Comparison of ENCODE assay signal across 18 cellular contexts in the genomic region with DNA sequence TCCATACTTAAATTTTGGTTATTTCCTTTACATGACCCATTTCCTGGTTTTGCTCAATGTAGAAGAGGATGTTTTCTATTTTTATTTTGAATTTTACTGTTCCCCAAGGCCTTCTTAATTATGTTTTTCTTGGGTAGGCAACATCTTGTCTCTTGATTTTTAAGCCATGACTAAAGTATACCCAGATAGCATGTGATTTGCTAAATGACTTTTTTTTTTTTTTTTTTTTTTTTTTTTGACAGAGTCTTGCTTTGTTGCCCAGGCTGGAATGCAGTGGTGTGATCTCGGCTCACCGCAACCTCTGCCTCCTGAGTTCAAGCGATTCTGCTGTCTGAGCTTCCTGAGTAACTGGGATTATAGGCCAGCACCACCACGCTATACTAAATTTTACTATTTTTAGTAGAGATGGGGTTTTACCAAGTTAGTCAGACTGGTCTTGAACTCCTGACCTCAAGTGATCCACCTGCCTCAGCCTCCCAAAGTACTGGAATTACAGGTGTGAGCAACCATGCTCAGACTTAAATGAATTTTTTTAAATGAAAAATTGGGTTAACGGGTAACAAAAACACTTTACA.
"Had no signal": no experiment of that assay in that cellular context is flagged by ENCODE, and none has a peak within 500 bp of the region (broad histone marks: within the 10 kb centered on the region; RNA-seq: fewer than 3 reads in every experiment).

No MANE protein-coding gene starts in this region.

- H3K36me3 ChIP-seq: breast epithelium, esophagus muscularis mucosa, gastrocnemius medialis, lower lobe of right lung, neural progenitor cell, pancreas, sigmoid colon, thoracic aorta had no signal

- H3K9me3 ChIP-seq: breast epithelium, esophagus muscularis mucosa, gastrocnemius medialis, lower lobe of right lung, pancreas, sigmoid colon, thoracic aorta had no signal

- H3K27ac ChIP-seq: breast epithelium, dorsolateral prefrontal cortex, esophagus muscularis mucosa, gastrocnemius medialis, lower lobe of right lung, neural progenitor cell, sigmoid colon, thoracic aorta had no signal

- DNase-seq: activated CD4-positive, alpha-beta T cell treated with anti-CD3 and anti-CD28 coated beads, Interleukin-2, amount 50 U/mL, for 48 hours; activated CD4-positive, CD25-positive, alpha-beta regulatory T cell treated with anti-CD3 and anti-CD28 coated beads, Interleukin-2, amount 50 U/mL, for 72 hours; activated effector memory CD4-positive, alpha-beta T cell treated with anti-CD3 and anti-CD28 coated beads, Interleukin-2, amount 50 U/mL, for 16 hours; activated T-cell treated with anti-CD3 and anti-CD28 coated beads, Interleukin-2, amount 50 U/mL, for 4 hours; dorsolateral prefrontal cortex; gastrocnemius medialis; hippocampal formation; kidney glomerular epithelial cell; lower lobe of right lung; midbrain; pancreas; sigmoid colon; stimulated activated CD4-positive, alpha-beta T cell treated with anti-CD3 and anti-CD28 coated beads, Interleukin-4, amount 100 ng/mL, for 1 hour; stimulated activated CD8-positive, alpha-beta memory T cell treated with anti-CD3 and anti-CD28 coated beads, Interleukin-4, amount 100 ng/mL, for 48 hours had no signal

- FAIRE-seq: pancreas had no signal

- H3K27me3 ChIP-seq: breast epithelium, esophagus muscularis mucosa, gastrocnemius medialis, neural progenitor cell, pancreas, sigmoid colon had no signal

- H3K4me3 ChIP-seq: breast epithelium, dorsolateral prefrontal cortex, esophagus muscularis mucosa, gastrocnemius medialis, lower lobe of right lung, neural progenitor cell, pancreas, sigmoid colon, thoracic aorta had no signal

- H3K4me1 ChIP-seq: breast epithelium, esophagus muscularis mucosa, gastrocnemius medialis, lower lobe of right lung, neural progenitor cell, sigmoid colon had no signal
